ENCODE assay signal across 15 cellular contexts in the genomic region with DNA sequence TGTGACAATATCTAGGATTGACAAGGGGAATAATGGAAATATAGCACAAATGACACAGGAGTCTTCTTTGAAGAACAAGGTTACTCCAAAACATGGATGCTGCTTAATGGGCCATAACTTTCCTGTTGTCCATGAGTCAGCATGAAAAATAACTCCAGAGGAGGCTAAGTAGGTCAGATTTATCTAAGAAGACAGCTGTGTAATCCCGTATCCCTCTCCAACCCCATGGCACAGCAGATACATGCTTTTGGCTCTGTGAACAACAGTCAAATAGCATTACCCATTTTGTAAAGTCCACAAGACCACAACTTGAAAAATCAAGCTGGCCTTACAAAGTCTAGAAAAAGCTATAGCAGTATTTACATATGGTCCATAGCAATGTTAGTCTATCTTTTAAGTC. TPM values are rescaled to one million over a fixed set of nuclear protein-coding genes. Genes with fewer than 3 reads are reported as not detected.
DNase-seq lines count a peak whose midpoint lies in the region; ATAC-seq, FAIRE-seq and TF ChIP-seq lines count a peak whose summit lies in the region.
"Had no signal": no experiment of that assay in that cellular context is flagged by ENCODE, and none has a peak within 500 bp of the region (broad histone marks: within the 10 kb centered on the region; RNA-seq: fewer than 3 reads in every experiment).

No MANE protein-coding gene starts in this region.

- in situ Hi-C loops in HepG2 (cut with HindIII; ENCODE audit: extremely low pct_ligation_motif_present, low pct_unique_long_range_greater_than_20kb): no loop called here

- ATAC-seq in HepG2 (no peak), right lobe of liver (no peak)

- H3K4me3 ChIP-seq in HepG2 (replicated peaks in 1 of 3; ENCODE audit: insufficient read depth in 1 of 3, low read depth in 2 of 3, low read length in 3 of 3): no peak overlapping the region
- no peak overlapping the region for H3K4me3 ChIP-seq in right lobe of liver
- H3K4me3 ChIP-seq in subcutaneous abdominal adipose tissue (ENCODE audit: low read depth in 1 of 5, low read length in 5 of 5): no peak overlapping the region

- no peak overlapping the region for H2AFZ ChIP-seq in HepG2 (ENCODE audit: low read length)

- H3K27ac ChIP-seq in HepG2 (ENCODE audit: extremely low read length, insufficient read depth, low read length): no peak overlapping the region
- no peak overlapping the region for H3K27ac ChIP-seq in right lobe of liver
- peak overlapping the region; percentile 61 for H3K27ac ChIP-seq in subcutaneous abdominal adipose tissue (ENCODE audit: low read depth, low read length)

- POLR2A ChIA-PET in HepG2 (lab: Yijun Ruan, JAX): no interaction called here

- CTCF ChIA-PET in HepG2 (lab: Yijun Ruan, JAX; ENCODE audit: low intra/inter-chr PET ratio, low total read pairs): no interaction called here

- TF ChIP-seq EP300 in HepG2 (IDR thresholded peaks at IDR 0.05; ENCODE audit: low read depth in 2 of 2, low read length in 2 of 2): no peak
- no peak for TF ChIP-seq EP300 in HepG2 (CRISPR knock-in tag; IDR thresholded peaks at IDR 0.05; ENCODE audit: borderline replicate concordance)

- no peak for DNase-seq in HepG2 (ENCODE audit: low spot score)
- no peak for DNase-seq in right lobe of liver
- DNase-seq in RPMI7951 (ENCODE audit: low read depth): peak; percentile 37
- DNase-seq in inferior parietal cortex (ENCODE audit: extremely low spot score): peak; percentile 10
- DNase-seq in frontal cortex (ENCODE audit: low spot score in 2 of 2): no peak
- no peak for DNase-seq in head of caudate nucleus
- DNase-seq in 8988T: no peak
- DNase-seq: activated effector memory CD4-positive, alpha-beta T cell treated with Interleukin-2 at 50 U/mL for 16 hours; endodermal cell; hypothalamus; mammary epithelial cell; stimulated activated CD4-positive, alpha-beta T cell treated with anti-CD3 and anti-CD28 coated beads, Interleukin-4, amount 100 ng/mL, for 24 hours; stimulated activated naive CD4-positive, alpha-beta T cell treated with Interleukin-2 at 50 U/mL for 16 hours; T-helper 1 cell had no signal

- intact Hi-C loops in HepG2 (cut with micrococcal nuclease; ENCODE audit: unreplicated experiment) (no loop called here), right lobe of liver (cut with DNase I) (loop anchor here in 1 of 2 donors (10.0 kb wide), 1 partner anchor 111 kb away; no protein-coding TSS in a partner anchor), head of caudate nucleus (cut with DNase I) (no loop called here)

- BruUV-seq in HepG2 (replicated peaks; lab: Mats Ljungman, UMichigan): no TSS peak

- WGBS in HepG2 (ENCODE audit: low lambda C conversion rate): 0% methylated on average over 1 of the region's 1 CpG
- 30% methylated on average over 1 of the region's 1 CpG for WGBS in right lobe of liver (ENCODE audit: insufficient coverage, low coverage, low lambda C conversion rate, missing lambda C conversion rate)

- no peaks in the 10 kb centered on the region for H3K36me3 ChIP-seq in HepG2 (replicated peaks in 1 of 2; ENCODE audit: control insufficient read depth in 1 of 2, insufficient read depth in 2 of 2, low read length in 2 of 2)
- H3K36me3 ChIP-seq in right lobe of liver: no peaks in the 10 kb centered on the region
- H3K36me3 ChIP-seq in subcutaneous abdominal adipose tissue (ENCODE audit: control insufficient read depth in 5 of 5, insufficient read depth in 5 of 5, low read length in 5 of 5): no peaks in the 10 kb centered on the region

- H4K20me1 ChIP-seq in HepG2 (ENCODE audit: insufficient read depth, low read length): no peaks in the 10 kb centered on the region

- no peak overlapping the region for H3K4me2 ChIP-seq in HepG2 (ENCODE audit: low read depth, low read length)

- H3K27me3 ChIP-seq in HepG2 (ENCODE audit: control insufficient read depth in 1 of 2, insufficient read depth in 2 of 2, low read length in 2 of 2) (peaks cover 0 to 12% of the 10 kb centered on the region in 2 experiments; a peak in 3 of 5 replicates), right lobe of liver (no peaks in the 10 kb centered on the region), subcutaneous abdominal adipose tissue (ENCODE audit: control insufficient read depth in 5 of 5, insufficient read depth in 4 of 5, low read length in 5 of 5) (no peaks in the 10 kb centered on the region)

- H3K79me2 ChIP-seq in HepG2 (ENCODE audit: insufficient read depth, low read length): no peaks in the 10 kb centered on the region

- no peak for TF ChIP-seq CTCF in HepG2 (CRISPR knock-in tag; IDR thresholded peaks at IDR 0.05)
- no peak for TF ChIP-seq CTCF in right lobe of liver (IDR thresholded peaks at IDR 0.05)

- H3K9me3 ChIP-seq in HepG2 (ENCODE audit: low read length): no peaks in the 10 kb centered on the region
- H3K9me3 ChIP-seq in right lobe of liver: no peaks in the 10 kb centered on the region
- no peaks in the 10 kb centered on the region for H3K9me3 ChIP-seq in subcutaneous abdominal adipose tissue (ENCODE audit: control insufficient read depth in 5 of 5, low read length in 5 of 5)

- H3K4me1 ChIP-seq in HepG2 (ENCODE audit: insufficient read depth, low read length): peaks cover 26% of the 10 kb centered on the region
- peaks cover 0 to 25% (median 6%) of the 10 kb centered on the region in 4 donors for H3K4me1 ChIP-seq in right lobe of liver
- peaks cover 0 to 35% (median 34%) of the 10 kb centered on the region in 5 donors for H3K4me1 ChIP-seq in subcutaneous abdominal adipose tissue (ENCODE audit: control insufficient read depth in 5 of 5, insufficient read depth in 5 of 5, low read length in 5 of 5)

- no peak for FAIRE-seq in HepG2 (lab: Jason Lieb, UNC)
- FAIRE-seq in frontal cortex (lab: Jason Lieb, UNC): no peak

- TF ChIP-seq RAD21 in HepG2 (CRISPR knock-in tag; IDR thresholded peaks at IDR 0.05): no peak

- no peak for TF ChIP-seq POLR2A in HepG2 (IDR thresholded peaks at IDR 0.05; ENCODE audit: insufficient read depth in 1 of 2, low read depth in 2 of 2, low read length in 2 of 2)
- TF ChIP-seq POLR2A in right lobe of liver (IDR thresholded peaks at IDR 0.05): no peak

- no peak overlapping the region for H3K9ac ChIP-seq in HepG2 (ENCODE audit: insufficient read depth, low read depth, low read length)
- no peak overlapping the region for H3K9ac ChIP-seq in subcutaneous abdominal adipose tissue (ENCODE audit: low read length in 5 of 5)

TF ChIP-seq in HepG2, 621 proteins besides CTCF, POLR2A, EP300 and RAD21:
- TF ChIP-seq SMAD1 (CRISPR knock-in tag; IDR thresholded peaks at IDR 0.05; ENCODE audit: borderline replicate concordance, low read depth) (no peak), ATF1 (CRISPR knock-in tag; IDR thresholded peaks at IDR 0.05) (no peak), MAFF (IDR thresholded peaks at IDR 0.05; ENCODE audit: low read depth, low read length) (0 out of 2 replicates have a peak, but pooled peaks have one; percentile 9), MAF1 (CRISPR knock-in tag; IDR thresholded peaks at IDR 0.05; ENCODE audit: borderline replicate concordance) (no peak), GPN1 (CRISPR knock-in tag; IDR thresholded peaks at IDR 0.05; ENCODE audit: borderline replicate concordance) (no peak), MEIS1 (CRISPR knock-in tag; IDR thresholded peaks at IDR 0.05; ENCODE audit: borderline replicate concordance) (no peak), YEATS4 (CRISPR knock-in tag; IDR thresholded peaks at IDR 0.05; ENCODE audit: borderline replicate concordance) (no peak)

RNA-seq across cellular contexts. Expression of a gene that starts 2.1 kb away (rescaled TPM):
- 2.4 and 4.5 TPM in 2 replicates for total RNA-seq in HepG2 (2016; rRNA removed; fragmentation: Illumina TruSeq; extraction: Trizol)
- 1.2 and 1.4 TPM in 2 replicates for total RNA-seq in HepG2 (2016; cell fraction: cytosol; rRNA removed; fragmentation: Illumina TruSeq; extraction: Trizol; ENCODE audit: low read depth)
- total RNA-seq in HepG2 (2016; cell fraction: insoluble cytoplasmic fraction; rRNA removed; fragmentation: Illumina TruSeq; extraction: Trizol): 2.7 and 4.5 TPM in 2 replicates
- 1.1 and 2.7 TPM in 2 replicates for total RNA-seq in HepG2 (2016; cell fraction: membrane; rRNA removed; fragmentation: Illumina TruSeq; extraction: Trizol)
- total RNA-seq in HepG2 (2016; cell fraction: nucleus; rRNA removed; fragmentation: Illumina TruSeq; extraction: Trizol): 10.8 and 10.9 TPM in 2 replicates
- 2.2 and 2.8 TPM in 2 replicates for polyA plus RNA-seq in HepG2 (2011; rRNA removed)
- 1.3 and 2.2 TPM in 2 replicates for polyA plus RNA-seq in HepG2 (2011; cell fraction: cytosol; rRNA removed)
- 4.1 and 4.5 TPM in 2 replicates for polyA plus RNA-seq in HepG2 (2011; cell fraction: nucleus; rRNA removed)
- 2.3 and 5.2 TPM in 2 replicates for polyA plus RNA-seq in HepG2 (2012)
- polyA plus RNA-seq in HepG2 (2016; cell fraction: cytosol; fragmentation: Illumina TruSeq; extraction: Trizol; ENCODE audit: low read depth): 0.16 and 0.25 TPM in 2 replicates
- polyA plus RNA-seq in HepG2 (2016; cell fraction: insoluble cytoplasmic fraction; fragmentation: Illumina TruSeq; extraction: Trizol; ENCODE audit: low read depth): 1.7 and 2.1 TPM in 2 replicates
- 0.18 and 0.30 TPM in 2 replicates for polyA plus RNA-seq in HepG2 (2016; cell fraction: membrane; fragmentation: Illumina TruSeq; extraction: Trizol; ENCODE audit: low read depth)
- 6.6 and 8.4 TPM in 2 replicates for polyA plus RNA-seq in HepG2 (2016; cell fraction: nucleus; fragmentation: Illumina TruSeq; extraction: Trizol; ENCODE audit: insufficient read depth, low read depth)
- 5.2 and 8.7 TPM in 2 replicates for polyA minus RNA-seq in HepG2 (2011; rRNA and poly(A)+ RNA removed; ENCODE audit: low replicate concordance)
- polyA minus RNA-seq in HepG2 (2011; cell fraction: cytosol; rRNA and poly(A)+ RNA removed): 3.6 and 7.2 TPM in 2 replicates
- polyA minus RNA-seq in HepG2 (2011; cell fraction: nucleus; rRNA and poly(A)+ RNA removed): 10.8 and 14.8 TPM in 2 replicates
- total RNA-seq in right lobe of liver: 10 to 100 TPM; 13.2 to 19.6 (median 14.8) TPM
- 10.8 and 11.7 TPM in 2 replicates for total RNA-seq in RPMI7951 (2014; rRNA removed; shearing (Covaris generic))
- total RNA-seq in frontal cortex: 42.4 TPM

Comparison
In these comparisons a context has a peak if more than half of its experiments do, and no peak if none do; other contexts are left out.
1. DNase-seq: peak in RPMI7951 (single experiment) and inferior parietal cortex (single experiment); none in HepG2 (single experiment), right lobe of liver (0 of 3), frontal cortex (0 of 2), head of caudate nucleus (0 of 42) and 8988T (single experiment).